Comparison of ENCODE assay signal across 3 cellular contexts in the genomic region with DNA sequence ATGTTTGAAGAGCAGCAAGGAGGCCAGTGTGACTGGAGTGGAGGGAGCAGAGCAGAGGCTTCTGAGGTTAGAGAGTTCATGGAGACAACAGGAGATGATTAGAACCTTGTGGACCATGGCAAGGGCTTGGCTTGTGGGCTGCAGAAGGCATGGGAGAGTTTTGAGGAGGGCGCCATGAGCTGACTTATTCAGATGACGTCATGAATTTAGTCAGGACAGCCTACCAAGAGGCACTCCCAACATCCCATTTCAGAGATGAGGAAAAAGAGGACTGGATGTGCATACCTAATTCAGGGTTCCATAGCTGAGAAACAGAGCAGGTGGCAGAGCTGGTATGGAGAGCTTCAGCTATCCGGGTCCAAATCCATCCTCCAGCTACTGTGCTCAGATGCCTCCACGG.
TF ChIP-seq lines count a peak whose summit lies in the region.

No MANE protein-coding gene starts in this region.

TF ChIP-seq in HepG2, 621 proteins besides CTCF, POLR2A, EP300 and RAD21:
- TF ChIP-seq ATF7 (IDR thresholded peaks at IDR 0.05) (peak; percentile 43; the same call in 1 of the 2 replicates), ATF7 (CRISPR knock-in tag; IDR thresholded peaks at IDR 0.05) (no peak), KLF15 (CRISPR knock-in tag; IDR thresholded peaks at IDR 0.05; ENCODE audit: borderline replicate concordance) (no peak)
TF ChIP-seq in HepG2: peak in this region for 1.

TF ChIP-seq in K562, 482 proteins besides CTCF, POLR2A, EP300 and RAD21:
- TF ChIP-seq JUNB (CRISPR knock-in tag; conservative IDR thresholded peaks at IDR 0.05) (0 out of 2 replicates have a peak, but pooled peaks have one; percentile 36), ATF1 (CRISPR knock-in tag; IDR thresholded peaks at IDR 0.05) (no peak), ATF1 (tag; IDR thresholded peaks at IDR 0.05) (peak; percentile 52), ZNF140 (CRISPR knock-in tag; IDR thresholded peaks at IDR 0.05) (no peak), ATF7 (IDR thresholded peaks at IDR 0.05) (peak; percentile 88), NRF1 (conservative IDR thresholded peaks at IDR 0.05 in 1 of 2, IDR thresholded peaks at IDR 0.05 in 1 of 2) (no peak), JUND (IDR thresholded peaks at IDR 0.05; ENCODE audit: borderline replicate concordance, low read depth, low read length) (no peak), JUND (tag; IDR thresholded peaks at IDR 0.05; ENCODE audit: borderline replicate concordance, low read depth, low read length) (0 out of 3 replicates have a peak, but pooled peaks have one; percentile 16), PHF21A (IDR thresholded peaks at IDR 0.05; ENCODE audit: borderline replicate concordance, low read depth) (no peak)
- TF ChIP-seq, protein P1, sequence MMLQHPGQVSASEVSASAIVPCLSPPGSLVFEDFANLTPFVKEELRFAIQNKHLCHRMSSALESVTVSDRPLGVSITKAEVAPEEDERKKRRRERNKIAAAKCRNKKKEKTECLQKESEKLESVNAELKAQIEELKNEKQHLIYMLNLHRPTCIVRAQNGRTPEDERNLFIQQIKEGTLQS (IDR thresholded peaks at IDR 0.05) = peak; percentile 70
- TF ChIP-seq, protein P1 (CRISPR knock-in tag; conservative IDR thresholded peaks at IDR 0.05) = no peak

TF ChIP-seq in SK-N-SH, 30 proteins besides CTCF, POLR2A, EP300 and RAD21:
- TF ChIP-seq YY1 (IDR thresholded peaks at IDR 0.05; ENCODE audit: low read depth) = no peak
- TF ChIP-seq, protein P2, sequence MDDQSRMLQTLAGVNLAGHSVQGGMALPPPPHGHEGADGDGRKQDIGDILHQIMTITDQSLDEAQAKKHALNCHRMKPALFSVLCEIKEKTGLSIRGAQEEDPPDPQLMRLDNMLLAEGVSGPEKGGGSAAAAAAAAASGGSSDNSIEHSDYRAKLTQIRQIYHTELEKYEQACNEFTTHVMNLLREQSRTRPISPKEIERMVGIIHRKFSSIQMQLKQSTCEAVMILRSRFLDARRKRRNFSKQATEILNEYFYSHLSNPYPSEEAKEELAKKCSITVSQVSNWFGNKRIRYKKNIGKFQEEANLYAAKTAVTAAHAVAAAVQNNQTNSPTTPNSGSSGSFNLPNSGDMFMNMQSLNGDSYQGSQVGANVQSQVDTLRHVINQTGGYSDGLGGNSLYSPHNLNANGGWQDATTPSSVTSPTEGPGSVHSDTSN (IDR thresholded peaks at IDR 0.05) = no peak
- TF ChIP-seq, protein P3, sequence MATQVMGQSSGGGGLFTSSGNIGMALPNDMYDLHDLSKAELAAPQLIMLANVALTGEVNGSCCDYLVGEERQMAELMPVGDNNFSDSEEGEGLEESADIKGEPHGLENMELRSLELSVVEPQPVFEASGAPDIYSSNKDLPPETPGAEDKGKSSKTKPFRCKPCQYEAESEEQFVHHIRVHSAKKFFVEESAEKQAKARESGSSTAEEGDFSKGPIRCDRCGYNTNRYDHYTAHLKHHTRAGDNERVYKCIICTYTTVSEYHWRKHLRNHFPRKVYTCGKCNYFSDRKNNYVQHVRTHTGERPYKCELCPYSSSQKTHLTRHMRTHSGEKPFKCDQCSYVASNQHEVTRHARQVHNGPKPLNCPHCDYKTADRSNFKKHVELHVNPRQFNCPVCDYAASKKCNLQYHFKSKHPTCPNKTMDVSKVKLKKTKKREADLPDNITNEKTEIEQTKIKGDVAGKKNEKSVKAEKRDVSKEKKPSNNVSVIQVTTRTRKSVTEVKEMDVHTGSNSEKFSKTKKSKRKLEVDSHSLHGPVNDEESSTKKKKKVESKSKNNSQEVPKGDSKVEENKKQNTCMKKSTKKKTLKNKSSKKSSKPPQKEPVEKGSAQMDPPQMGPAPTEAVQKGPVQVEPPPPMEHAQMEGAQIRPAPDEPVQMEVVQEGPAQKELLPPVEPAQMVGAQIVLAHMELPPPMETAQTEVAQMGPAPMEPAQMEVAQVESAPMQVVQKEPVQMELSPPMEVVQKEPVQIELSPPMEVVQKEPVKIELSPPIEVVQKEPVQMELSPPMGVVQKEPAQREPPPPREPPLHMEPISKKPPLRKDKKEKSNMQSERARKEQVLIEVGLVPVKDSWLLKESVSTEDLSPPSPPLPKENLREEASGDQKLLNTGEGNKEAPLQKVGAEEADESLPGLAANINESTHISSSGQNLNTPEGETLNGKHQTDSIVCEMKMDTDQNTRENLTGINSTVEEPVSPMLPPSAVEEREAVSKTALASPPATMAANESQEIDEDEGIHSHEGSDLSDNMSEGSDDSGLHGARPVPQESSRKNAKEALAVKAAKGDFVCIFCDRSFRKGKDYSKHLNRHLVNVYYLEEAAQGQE (IDR thresholded peaks at IDR 0.05; ENCODE audit: low read depth, low read length) = no peak
- TF ChIP-seq, protein P4, sequence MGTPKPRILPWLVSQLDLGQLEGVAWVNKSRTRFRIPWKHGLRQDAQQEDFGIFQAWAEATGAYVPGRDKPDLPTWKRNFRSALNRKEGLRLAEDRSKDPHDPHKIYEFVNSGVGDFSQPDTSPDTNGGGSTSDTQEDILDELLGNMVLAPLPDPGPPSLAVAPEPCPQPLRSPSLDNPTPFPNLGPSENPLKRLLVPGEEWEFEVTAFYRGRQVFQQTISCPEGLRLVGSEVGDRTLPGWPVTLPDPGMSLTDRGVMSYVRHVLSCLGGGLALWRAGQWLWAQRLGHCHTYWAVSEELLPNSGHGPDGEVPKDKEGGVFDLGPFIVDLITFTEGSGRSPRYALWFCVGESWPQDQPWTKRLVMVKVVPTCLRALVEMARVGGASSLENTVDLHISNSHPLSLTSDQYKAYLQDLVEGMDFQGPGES (IDR thresholded peaks at IDR 0.05; ENCODE audit: low read depth, low read length) = no peak
- TF ChIP-seq, protein P5, sequence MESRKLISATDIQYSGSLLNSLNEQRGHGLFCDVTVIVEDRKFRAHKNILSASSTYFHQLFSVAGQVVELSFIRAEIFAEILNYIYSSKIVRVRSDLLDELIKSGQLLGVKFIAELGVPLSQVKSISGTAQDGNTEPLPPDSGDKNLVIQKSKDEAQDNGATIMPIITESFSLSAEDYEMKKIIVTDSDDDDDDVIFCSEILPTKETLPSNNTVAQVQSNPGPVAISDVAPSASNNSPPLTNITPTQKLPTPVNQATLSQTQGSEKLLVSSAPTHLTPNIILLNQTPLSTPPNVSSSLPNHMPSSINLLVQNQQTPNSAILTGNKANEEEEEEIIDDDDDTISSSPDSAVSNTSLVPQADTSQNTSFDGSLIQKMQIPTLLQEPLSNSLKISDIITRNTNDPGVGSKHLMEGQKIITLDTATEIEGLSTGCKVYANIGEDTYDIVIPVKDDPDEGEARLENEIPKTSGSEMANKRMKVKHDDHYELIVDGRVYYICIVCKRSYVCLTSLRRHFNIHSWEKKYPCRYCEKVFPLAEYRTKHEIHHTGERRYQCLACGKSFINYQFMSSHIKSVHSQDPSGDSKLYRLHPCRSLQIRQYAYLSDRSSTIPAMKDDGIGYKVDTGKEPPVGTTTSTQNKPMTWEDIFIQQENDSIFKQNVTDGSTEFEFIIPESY (IDR thresholded peaks at IDR 0.05; ENCODE audit: borderline replicate concordance, low read depth) = no peak
- TF ChIP-seq RXRA (IDR thresholded peaks at IDR 0.05; ENCODE audit: borderline replicate concordance, low read depth) = no peak
- no peak for TF ChIP-seq SIN3A (IDR thresholded peaks at IDR 0.05; ENCODE audit: borderline replicate concordance, low read depth, low read length)
- TF ChIP-seq, protein P6, sequence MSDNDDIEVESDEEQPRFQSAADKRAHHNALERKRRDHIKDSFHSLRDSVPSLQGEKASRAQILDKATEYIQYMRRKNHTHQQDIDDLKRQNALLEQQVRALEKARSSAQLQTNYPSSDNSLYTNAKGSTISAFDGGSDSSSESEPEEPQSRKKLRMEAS (IDR thresholded peaks at IDR 0.05; ENCODE audit: low read depth) = no peak
- TF ChIP-seq FOXM1 (IDR thresholded peaks at IDR 0.05; ENCODE audit: low read depth) = no peak
- TF ChIP-seq MXI1 (IDR thresholded peaks at IDR 0.05; ENCODE audit: low read depth, low read length) = no peak
- no peak for TF ChIP-seq FOSL2 (IDR thresholded peaks at IDR 0.05; ENCODE audit: borderline replicate concordance, low read depth)
- no peak for TF ChIP-seq NFIC (IDR thresholded peaks at IDR 0.05; ENCODE audit: borderline replicate concordance)
- no peak for TF ChIP-seq RFX5 (IDR thresholded peaks at IDR 0.05; ENCODE audit: low read length)
- TF ChIP-seq NRF1 (IDR thresholded peaks at IDR 0.05; ENCODE audit: low read depth, low read length) = no peak
- TF ChIP-seq FOXJ3 (CRISPR knock-in tag; IDR thresholded peaks at IDR 0.05) = no peak
- TF ChIP-seq, protein P7, sequence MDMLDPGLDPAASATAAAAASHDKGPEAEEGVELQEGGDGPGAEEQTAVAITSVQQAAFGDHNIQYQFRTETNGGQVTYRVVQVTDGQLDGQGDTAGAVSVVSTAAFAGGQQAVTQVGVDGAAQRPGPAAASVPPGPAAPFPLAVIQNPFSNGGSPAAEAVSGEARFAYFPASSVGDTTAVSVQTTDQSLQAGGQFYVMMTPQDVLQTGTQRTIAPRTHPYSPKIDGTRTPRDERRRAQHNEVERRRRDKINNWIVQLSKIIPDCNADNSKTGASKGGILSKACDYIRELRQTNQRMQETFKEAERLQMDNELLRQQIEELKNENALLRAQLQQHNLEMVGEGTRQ (IDR thresholded peaks at IDR 0.05; ENCODE audit: borderline replicate concordance, low read depth, low read length) = no peak
- TF ChIP-seq SMC3 (IDR thresholded peaks at IDR 0.05; ENCODE audit: low read depth, low read length) = no peak
- TF ChIP-seq MEF2A (IDR thresholded peaks at IDR 0.05; ENCODE audit: borderline replicate concordance, low read depth) = no peak
